8 cellular contexts compared by ENCODE assay signal in genomic region chr11:124673333-124674167, GRCh38. TPM values are rescaled to one million over a fixed set of nuclear protein-coding genes. Genes with fewer than 3 reads are reported as not detected.
A peak's percentile ranks its signal among the peaks of the same experiment; 100 is the strongest.
DNase-seq lines count a peak whose midpoint lies in the region; ATAC-seq, FAIRE-seq and TF ChIP-seq lines count a peak whose summit lies in the region.

Gene SIAE (minus strand): TSS chr11:124673739. CDS start chr11:124673708, 31 bp downstream.
Gene SPA17 (plus strand): TSS chr11:124673904. CDS start chr11:124675265, 1,361 bp downstream.

- peak within 1 kb of the TSS; percentile 67 for H3K4me3 ChIP-seq in A549
- H3K4me3 ChIP-seq in WI38 (ENCODE audit: low read depth, low read length) = peak within 1 kb of the TSS; percentile 65
- peak within 1 kb of the TSS; percentile 74 for H3K4me3 ChIP-seq in bronchial epithelial cell (ENCODE audit: low read depth, low read length)
- peak within 1 kb of the TSS; percentile 78 for H3K4me3 ChIP-seq in iPS-20b (ENCODE audit: low read length)
- H3K4me3 ChIP-seq in skeletal muscle tissue (ENCODE audit: low read length in 3 of 3) = peak within 1 kb of the TSS; percentile 82 to 84 (median 83)

- H3K4me2 ChIP-seq in A549 = peak within 1 kb of the TSS; percentile 78

- H3K9me3 ChIP-seq in A549 (no peaks in the 10 kb centered on the region), iPS-20b (ENCODE audit: insufficient read depth, low read depth, low read length) (no peaks in the 10 kb centered on the region), skeletal muscle tissue (ENCODE audit: control insufficient read depth in 3 of 3, low read length in 3 of 3) (no peaks in the 10 kb centered on the region)

- TF ChIP-seq CTCF in A549 (IDR thresholded peaks at IDR 0.05) (no peak), WI38 (IDR thresholded peaks at IDR 0.05; ENCODE audit: low read depth, low read length) (no peak), bronchial epithelial cell (IDR thresholded peaks at IDR 0.05; ENCODE audit: insufficient read depth, low read length, severe bottlenecking) (no peak)

- DNase-seq in A549 (ENCODE audit: low read depth in 1 of 2, low spot score in 1 of 2) (peak; percentile 87 to 93), NCI-H2196 (lab: John Stamatoyannopoulos, UW; ENCODE audit: unreplicated experiment) (peak; percentile 95), bronchial epithelial cell (ENCODE audit: low read depth) (peak; percentile 89)

- H3K27me3 ChIP-seq in bronchial epithelial cell (ENCODE audit: control insufficient read depth, insufficient read depth, low read length) (no peaks in the 10 kb centered on the region), iPS-20b (ENCODE audit: insufficient read depth, low read length) (peaks cover 42% of the 10 kb centered on the region), skeletal muscle tissue (ENCODE audit: control insufficient read depth in 3 of 3, insufficient read depth in 3 of 3, low read length in 3 of 3) (no peaks in the 10 kb centered on the region)

- FAIRE-seq in A549 (lab: Jason Lieb, UNC) = no peak
- FAIRE-seq in bronchial epithelial cell (lab: Jason Lieb, UNC) = no peak

- WGBS in A549 (ENCODE audit: missing lambda C conversion rate) = 2% methylated on average over 22 of the region's 58 CpGs

- CTCF ChIA-PET in A549 (lab: Yijun Ruan, JAX) = interaction anchor here (0.5 to 2.1 kb wide), 4 partner anchors 73 to 193 kb away, joined by 3 to 8 read pairs (median 4); no protein-coding TSS in a partner anchor

- no peak for TF ChIP-seq RAD21 in A549 (conservative IDR thresholded peaks at IDR 0.05 in 1 of 2, IDR thresholded peaks at IDR 0.05 in 1 of 2)

- 0 out of 3 replicates have a peak, but pooled peaks cover 3% of the 10 kb centered on the region for H3K4me1 ChIP-seq in A549
- H3K4me1 ChIP-seq in iPS-20b (ENCODE audit: insufficient read depth, low read length) = no peaks in the 10 kb centered on the region
- peaks cover 10 to 19% (median 12%) of the 10 kb centered on the region in 3 donors for H3K4me1 ChIP-seq in skeletal muscle tissue (ENCODE audit: control insufficient read depth in 3 of 3, insufficient read depth in 3 of 3, low read length in 3 of 3)

- H3K9ac ChIP-seq in iPS-20b (ENCODE audit: low read depth, low read length) (peak within 1 kb of the TSS; percentile 73), skeletal muscle tissue (ENCODE audit: low read depth in 1 of 3, low read length in 3 of 3) (peak within 1 kb of the TSS; percentile 90 to 91 (median 90))

- TF ChIP-seq EP300 in A549 (IDR thresholded peaks at IDR 0.05) = no peak

- TF ChIP-seq POLR2A in A549 (IDR thresholded peaks at IDR 0.05; ENCODE audit: low read length) (peak; percentile 48), GM18526 (IDR thresholded peaks at IDR 0.05; ENCODE audit: extremely low read depth, insufficient read length) (peak; percentile 61)

- POLR2A ChIA-PET in A549 (lab: Yijun Ruan, JAX) = interaction anchor here (0.6 to 1.4 kb wide), 6 partner anchors 9 to 163 kb away, joined by 3 to 8 read pairs (median 4); partner anchors contain the start of gene TBRG1

- H3K27ac ChIP-seq in A549 = peak within 1 kb of the TSS; percentile 80 to 98
- no peak within 1 kb of the TSS for H3K27ac ChIP-seq in iPS-20b (ENCODE audit: low read length)
- peak within 1 kb of the TSS; percentile 80 for H3K27ac ChIP-seq in skeletal muscle tissue (ENCODE audit: low read depth, low read length)

- ATAC-seq in A549 (peak; percentile 90 to 98), HG03064 (IDR thresholded peaks at IDR 0.05; ENCODE audit: low read depth, unreplicated experiment) (peak; percentile 87)

- no peaks in the 10 kb centered on the region for H3K36me3 ChIP-seq in bronchial epithelial cell (ENCODE audit: control insufficient read depth, insufficient read depth, low read length)
- H3K36me3 ChIP-seq in iPS-20b (ENCODE audit: insufficient read depth, low read depth, low read length) = no peaks in the 10 kb centered on the region
- peaks cover 0 to 3% (median 0%) of the 10 kb centered on the region in 3 donors for H3K36me3 ChIP-seq in skeletal muscle tissue (ENCODE audit: control insufficient read depth in 3 of 3, insufficient read depth in 3 of 3, low read length in 3 of 3)

TF ChIP-seq in A549, 52 proteins besides CTCF, POLR2A, EP300 and RAD21 (continues in another document):
- no peak for TF ChIP-seq SREBF2 (IDR thresholded peaks at IDR 0.05)
- TF ChIP-seq HOXA7 (CRISPR knock-in tag; IDR thresholded peaks at IDR 0.05) = no peak
- peak; percentile 27; the same call in 1 of the 2 replicates for TF ChIP-seq REST (IDR thresholded peaks at IDR 0.05)
- no peak for TF ChIP-seq HEYL (CRISPR knock-in tag; IDR thresholded peaks at IDR 0.05)
- TF ChIP-seq NFE2L2 (conservative IDR thresholded peaks at IDR 0.05; ENCODE audit: low read length) = no peak
- TF ChIP-seq KDM5A (IDR thresholded peaks at IDR 0.05) = no peak
- no peak for TF ChIP-seq RFX5 (IDR thresholded peaks at IDR 0.05)
- no peak for TF ChIP-seq HDAC2 (IDR thresholded peaks at IDR 0.05)
- no peak for TF ChIP-seq SMC3 (IDR thresholded peaks at IDR 0.05)
- TF ChIP-seq HES2 (IDR thresholded peaks at IDR 0.05) = no peak
- TF ChIP-seq CBX8 (IDR thresholded peaks at IDR 0.05) = no peak
- TF ChIP-seq JUNB (IDR thresholded peaks at IDR 0.05) = no peak
- no peak for TF ChIP-seq CHD4 (IDR thresholded peaks at IDR 0.05; ENCODE audit: borderline replicate concordance)
- no peak for TF ChIP-seq HOXB5 (CRISPR knock-in tag; IDR thresholded peaks at IDR 0.05)
- TF ChIP-seq GATA3 (IDR thresholded peaks at IDR 0.05; ENCODE audit: borderline replicate concordance) = no peak
- TF ChIP-seq ZFP36 (IDR thresholded peaks at IDR 0.05; ENCODE audit: borderline replicate concordance, partially characterized antibody) = no peak
- no peak for TF ChIP-seq FOSL2 (IDR thresholded peaks at IDR 0.05)
- no peak for TF ChIP-seq FOSL2 (CRISPR knock-in tag; IDR thresholded peaks at IDR 0.05)
- TF ChIP-seq ATOH8 (CRISPR knock-in tag; IDR thresholded peaks at IDR 0.05; ENCODE audit: low read depth) = no peak

RNA-seq across cellular contexts. Expression of gene SIAE, which starts in this region (rescaled TPM):
- 23.2 and 28.5 TPM in 2 replicates for polyA plus RNA-seq in A549 (2011; rRNA removed)
- 5.4 and 6.4 TPM in 2 replicates for polyA plus RNA-seq in A549 (2012; cell fraction: cytosol; rRNA removed)
- polyA plus RNA-seq in A549 (2012; cell fraction: nucleus; rRNA removed) = 9.1 and 11.4 TPM in 2 replicates
- polyA plus RNA-seq in A549 (2017; fragmentation: RNase III; extraction: RNeasy Plus Mini Kit Qiagen cat#74134 plus additional on column Dnase treatment) = 10.3 to 12.6 TPM (median 10.4 TPM) in 3 replicates
- polyA minus RNA-seq in A549 (2011; rRNA and poly(A)+ RNA removed) = 10.3 and 13.7 TPM in 2 replicates
- total RNA-seq in bronchial epithelial cell = 9.0 and 10.8 TPM in 2 replicates
- total RNA-seq in skeletal muscle tissue = 2.1 TPM

RNA-seq across cellular contexts. Expression of gene SPA17, which starts in this region (rescaled TPM):
- polyA plus RNA-seq in A549 (2011; rRNA removed) (15.8 and 23.8 TPM in 2 replicates), A549 (2017; fragmentation: RNase III; extraction: RNeasy Plus Mini Kit Qiagen cat#74134 plus additional on column Dnase treatment) (27.1 to 36.6 TPM (median 27.3 TPM) in 3 replicates)
- polyA plus RNA-seq in A549 (2012; cell fraction: cytosol; rRNA removed) = 6.2 and 8.1 TPM in 2 replicates
- polyA plus RNA-seq in A549 (2012; cell fraction: nucleus; rRNA removed) = 1.7 and 2.6 TPM in 2 replicates
- polyA minus RNA-seq in A549 (2011; rRNA and poly(A)+ RNA removed) = 6.6 and 8.6 TPM in 2 replicates
- total RNA-seq in bronchial epithelial cell (2.4 and 5.8 TPM in 2 replicates), skeletal muscle tissue (2.1 TPM)
